ENCODE assay signal across 15 cellular contexts in the genomic region with DNA sequence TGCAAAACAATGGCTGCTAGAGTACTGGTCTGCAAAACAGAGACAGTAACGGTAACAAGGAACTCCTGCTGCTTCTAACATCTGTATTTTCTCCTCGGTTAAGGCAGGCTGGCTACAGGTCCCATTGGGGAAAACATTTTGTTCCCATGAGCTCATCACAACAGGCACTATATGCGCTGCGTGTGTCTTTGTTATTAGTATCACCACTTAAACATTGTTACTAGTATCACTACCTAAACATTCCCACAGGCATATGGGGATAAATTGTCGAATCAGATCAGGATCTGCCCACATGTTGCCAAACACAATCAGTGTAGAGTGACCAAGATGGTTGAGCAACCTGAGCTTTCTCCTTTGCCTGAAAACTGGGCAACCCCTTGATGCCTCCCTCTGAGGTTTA.
"Had no signal": no experiment of that assay in that cellular context is flagged by ENCODE, and none has a peak within 500 bp of the region (broad histone marks: within the 10 kb centered on the region; RNA-seq: fewer than 3 reads in every experiment).

No MANE protein-coding gene starts in this region.

- H3K27me3 Mint-ChIP-seq: brain; stimulated activated naive CD8-positive, alpha-beta T cell treated with anti-CD3 and anti-CD28 coated beads, Interleukin-15, amount 100 ng/mL, for 72 hours had no signal

- H3K9me3 Mint-ChIP-seq: natural killer cell; T-helper 1 cell treated with Interleukin-12 subunit alpha and Interleukin-12 subunit beta and Interleukin-4 antibody, amounts not matched to agents 30 μg/mL and 1 μg/mL, for 36 hours had no signal

- H3K27ac Mint-ChIP-seq: brain; natural killer cell; stimulated activated naive CD8-positive, alpha-beta T cell treated with anti-CD3 and anti-CD28 coated beads, Interleukin-15, amount 100 ng/mL, for 72 hours; T-helper 1 cell treated with Interleukin-12 subunit alpha and Interleukin-12 subunit beta and Interleukin-4 antibody, amounts not matched to agents 30 μg/mL and 1 μg/mL, for 36 hours had no signal

- DNase-seq: activated naive CD4-positive, alpha-beta T cell treated with anti-CD3 and anti-CD28 coated beads, Interleukin-2, amount 50 U/mL, for 16 hours; activated T-cell treated with anti-CD3 and anti-CD28 coated beads, Interleukin-2, amount 50 U/mL, for 1 hour; adrenal gland; hippocampal formation; mucosa of descending colon; natural killer cell; sigmoid colon; stimulated activated CD4-positive, alpha-beta T cell treated with anti-CD3 and anti-CD28 coated beads, Interleukin-15, amount 100 ng/mL, for 24 hours; stimulated activated CD4-positive, alpha-beta T cell treated with anti-CD3 and anti-CD28 coated beads, Interleukin-4, amount 100 ng/mL, for 24 hours; stimulated activated naive CD8-positive, alpha-beta T cell treated with anti-CD3 and anti-CD28 coated beads, Interleukin-15, amount 100 ng/mL, for 72 hours had no signal

- ATAC-seq: mucosa of descending colon; natural killer cell; stimulated activated naive CD8-positive, alpha-beta T cell treated with anti-CD3 and anti-CD28 coated beads, Interleukin-15, amount 100 ng/mL, for 72 hours had no signal

- H3K36me3 Mint-ChIP-seq: natural killer cell had no signal

- H3K27me3 ChIP-seq: adrenal gland, esophagus muscularis mucosa, sigmoid colon had no signal

- H3K36me3 ChIP-seq: adrenal gland, prostate gland, thoracic aorta had no signal

- H3K4me3 ChIP-seq: adrenal gland, esophagus muscularis mucosa, mucosa of descending colon, prostate gland, sigmoid colon, thoracic aorta had no signal

- H3K9me3 ChIP-seq: adrenal gland, esophagus muscularis mucosa, mucosa of descending colon, prostate gland, sigmoid colon, thoracic aorta had no signal

- H3K27ac ChIP-seq: adrenal gland, esophagus muscularis mucosa, prostate gland, thoracic aorta had no signal

- H3K4me1 ChIP-seq: prostate gland had no signal

- H3K4me3 Mint-ChIP-seq: brain; natural killer cell; stimulated activated naive CD8-positive, alpha-beta T cell treated with anti-CD3 and anti-CD28 coated beads, Interleukin-15, amount 100 ng/mL, for 72 hours; T-helper 1 cell treated with Interleukin-12 subunit alpha and Interleukin-12 subunit beta and Interleukin-4 antibody, amounts not matched to agents 30 μg/mL and 1 μg/mL, for 36 hours had no signal
